15 cellular contexts compared by ENCODE assay signal in genomic region chr3:48215466-48215865, GRCh38. TPM values are rescaled to one million over a fixed set of nuclear protein-coding genes. Genes with fewer than 3 reads are reported as not detected.
DNase-seq lines count a peak whose midpoint lies in the region; TF ChIP-seq lines count a peak whose summit lies in the region.
"Had no signal": no experiment of that assay in that cellular context is flagged by ENCODE, and none has a peak within 500 bp of the region (broad histone marks: within the 10 kb centered on the region; RNA-seq: fewer than 3 reads in every experiment).

No MANE protein-coding gene starts in this region.

- peak overlapping the region; percentile 61 for H3K27ac ChIP-seq in urinary bladder (ENCODE audit: low read depth)
- H3K27ac ChIP-seq: 22Rv1 had no signal

- peak overlapping the region; percentile 82 for H3K27ac Mint-ChIP-seq in neural crest cell (ENCODE audit: unreplicated experiment)
- H3K27ac Mint-ChIP-seq: immature natural killer cell had no signal

- H3K27me3 Mint-ChIP-seq in neural crest cell (ENCODE audit: low read depth) = no peaks in the 10 kb centered on the region

- H3K4me3 ChIP-seq in urinary bladder (ENCODE audit: low read depth, low read length) = no peak overlapping the region
- H3K4me3 ChIP-seq: smooth muscle cell had no signal

- no peak overlapping the region for H3K4me3 Mint-ChIP-seq in neural crest cell
- H3K4me3 Mint-ChIP-seq: immature natural killer cell had no signal

- no peak for TF ChIP-seq CTCF in neural crest cell (conservative IDR thresholded peaks at IDR 0.05)

- no peaks in the 10 kb centered on the region for H3K4me1 ChIP-seq in urinary bladder (ENCODE audit: insufficient read depth)

- no peaks in the 10 kb centered on the region for H3K36me3 ChIP-seq in urinary bladder (ENCODE audit: insufficient read depth)

- H3K9me3 Mint-ChIP-seq in neural crest cell = no peaks in the 10 kb centered on the region
- H3K9me3 Mint-ChIP-seq: immature natural killer cell had no signal

- no peaks in the 10 kb centered on the region for H3K4me1 Mint-ChIP-seq in neural crest cell
- H3K4me1 Mint-ChIP-seq: immature natural killer cell had no signal

- DNase-seq in DMS 273 (lab: John Stamatoyannopoulos, UW; ENCODE audit: unreplicated experiment) = peak; percentile 12
- DNase-seq in DMS 273 treated with DMSO at 0.1 percent for 48 hours (lab: John Stamatoyannopoulos, UW) = no peak
- DNase-seq in glomerular visceral epithelial cell (ENCODE audit: extremely low spot score) = peak; percentile 17
- DNase-seq in neural crest cell (ENCODE audit: low read depth, low spot score) = no peak
- DNase-seq in COLO668 (lab: John Stamatoyannopoulos, UW; ENCODE audit: unreplicated experiment) = no peak
- DNase-seq in KG1 (lab: John Stamatoyannopoulos, UW) = no peak
- no peak for DNase-seq in GF-D8 (lab: John Stamatoyannopoulos, UW)
- DNase-seq: activated CD4-positive, alpha-beta T cell treated with anti-CD3 and anti-CD28 coated beads for 1 hour; activated effector memory CD4-positive, alpha-beta T cell treated with Interleukin-2 at 50 U/mL for 16 hours; immature natural killer cell; NCI-H510A treated with DMSO at 0.1 percent for 48 hours had no signal

- 31% methylated on average over 4 of the region's 4 CpGs for WGBS in urinary bladder

- no peaks in the 10 kb centered on the region for H3K36me3 Mint-ChIP-seq in neural crest cell (ENCODE audit: low read depth)
- H3K36me3 Mint-ChIP-seq: immature natural killer cell had no signal

RNA-seq across cellular contexts. Expression of gene CAMP, which starts 7.8 kb away (rescaled TPM):
- not detected in 2 replicates for total RNA-seq in neural crest cell
- not detected for total RNA-seq in urinary bladder
- 2.2 TPM for polyA plus RNA-seq in urinary bladder
- total RNA-seq: H1, smooth muscle cell had no signal
- polyA plus RNA-seq: H1, immature natural killer cell, smooth muscle cell had no signal

RNA-seq across cellular contexts. Expression of gene ZNF589, which starts 25.4 kb away (rescaled TPM):
- total RNA-seq in neural crest cell (32.6 and 33.2 TPM in 2 replicates), urinary bladder (6.9 TPM)
- 12.5 TPM for polyA plus RNA-seq in urinary bladder

RNA-seq across cellular contexts. Expression of gene CDC25A, which starts 27.2 kb away (rescaled TPM):
- 58.4 and 63.0 TPM in 2 replicates for total RNA-seq in neural crest cell
- total RNA-seq in urinary bladder = 3.7 TPM
- 0.32 TPM for polyA plus RNA-seq in urinary bladder

Comparison
In these comparisons a context has a peak if more than half of its experiments do, and no peak if none do; other contexts are left out.
1. DNase-seq: peak in DMS 273 (single experiment) and glomerular visceral epithelial cell (single experiment); none in DMS 273 treated with DMSO at 0.1 percent for 48 hours (single experiment), neural crest cell (single experiment), COLO668 (single experiment), KG1 (single experiment) and GF-D8 (single experiment).
2. RNA of gene CDC25A, which starts 27.2 kb away (total RNA-seq): 58.4 to 63.0 TPM in neural crest cell; 3.7 TPM in urinary bladder (single experiment); every median in the first group is over 10 times any median in the second.